ENCODE assay signal across 19 cellular contexts in genomic region chr6:46366190-46366900, GRCh38.
DNase-seq lines count a peak whose midpoint lies in the region; ATAC-seq and TF ChIP-seq lines count a peak whose summit lies in the region.
"Had no signal": no experiment of that assay in that cellular context is flagged by ENCODE, and none has a peak within 500 bp of the region (broad histone marks: within the 10 kb centered on the region; RNA-seq: fewer than 3 reads in every experiment).

No MANE protein-coding gene starts in this region.

- H3K4ac ChIP-seq in trophoblast cell (ENCODE audit: low read depth, low read length): no peak overlapping the region

- H2AK5ac ChIP-seq in trophoblast cell (ENCODE audit: low read length): no peak overlapping the region

- no peak overlapping the region for H3K9ac ChIP-seq in trophoblast cell (ENCODE audit: low read length)
- H3K9ac ChIP-seq: BLaER1 had no signal

- no peaks in the 10 kb centered on the region for H3K36me3 ChIP-seq in trophoblast cell (ENCODE audit: control insufficient read depth in 1 of 2, insufficient read depth in 2 of 2, low read length in 2 of 2)
- H3K36me3 ChIP-seq: BLaER1 had no signal

- H3K79me2 ChIP-seq in trophoblast cell (ENCODE audit: control insufficient read depth, insufficient read depth, low read length, poor library complexity): no peaks in the 10 kb centered on the region

- no peak overlapping the region for H3K4me3 ChIP-seq in trophoblast cell (ENCODE audit: low read depth, low read length)
- H3K4me3 ChIP-seq: BLaER1, GM23338 had no signal

- ATAC-seq in HG03442 (IDR thresholded peaks at IDR 0.05; ENCODE audit: unreplicated experiment) (no peak), foreskin keratinocyte (no peak)
- ATAC-seq: CD8-positive, alpha-beta T cell; GM23338; HCT116 had no signal

- WGBS in trophoblast cell (ENCODE audit: extremely low coverage, insufficient coverage, insufficient read length): no CpG with 5 or more reads among the region's 3 CpGs

- no peaks in the 10 kb centered on the region for H3K27me3 ChIP-seq in trophoblast cell (ENCODE audit: insufficient read depth, low read length)
- H3K27me3 ChIP-seq in foreskin keratinocyte: no peaks in the 10 kb centered on the region
- H3K27me3 ChIP-seq: BLaER1 had no signal

- DNase-seq in NCI-H510A treated with DMSO at 0.1 percent for 48 hours (lab: John Stamatoyannopoulos, UW) (peak; percentile 63), NCI-H510A (lab: John Stamatoyannopoulos, UW) (no peak), islet precursor cell (peak; percentile 65), trophoblast cell (peak; percentile 70 to 89), foreskin keratinocyte (no peak), SK-N-DZ (ENCODE audit: low spot score) (no peak)
- DNase-seq: CD4-positive, CD25-positive, alpha-beta regulatory T cell; CD8-positive, alpha-beta T cell; DMS 273 treated with DMSO at 0.1 percent for 48 hours; EL; GF-D8; H9; HFFc6 had no signal

- TF ChIP-seq CTCF in foreskin keratinocyte (conservative IDR thresholded peaks at IDR 0.05): no peak

- H3K14ac ChIP-seq in trophoblast cell (ENCODE audit: low read length): no peak overlapping the region

- no peak overlapping the region for H4K91ac ChIP-seq in trophoblast cell (ENCODE audit: low read depth, low read length)

- peak overlapping the region; percentile 67 for H3K27ac ChIP-seq in trophoblast cell (ENCODE audit: low read depth, low read length)
- no peak overlapping the region for H3K27ac ChIP-seq in foreskin keratinocyte
- H3K27ac ChIP-seq: 22Rv1, BLaER1, C4-2B had no signal

- H2BK5ac ChIP-seq in trophoblast cell (ENCODE audit: low read depth, low read length, poor library complexity): no peak overlapping the region

- no peak overlapping the region for H2BK120ac ChIP-seq in trophoblast cell (ENCODE audit: insufficient read depth, low read length, poor library complexity)

- no peaks in the 10 kb centered on the region for H3K79me1 ChIP-seq in trophoblast cell (ENCODE audit: low read length)

- H3K23ac ChIP-seq in trophoblast cell (ENCODE audit: low read length): no peak overlapping the region

- no peak overlapping the region for H2BK12ac ChIP-seq in trophoblast cell (ENCODE audit: low read length)

- peak overlapping the region; percentile 51 for H3K4me2 ChIP-seq in trophoblast cell (ENCODE audit: low read length)
- H3K4me2 ChIP-seq: BLaER1, GM23338 had no signal

- no peak overlapping the region for H3K18ac ChIP-seq in trophoblast cell (ENCODE audit: low read length)

- no peak overlapping the region for H2AFZ ChIP-seq in trophoblast cell (ENCODE audit: insufficient read depth, low read length, poor library complexity)
- H2AFZ ChIP-seq: GM23338 had no signal

- H3K4me1 ChIP-seq in trophoblast cell (ENCODE audit: control insufficient read depth in 1 of 2, insufficient read depth in 2 of 2, low read length in 2 of 2) (peaks cover 5 to 13% of the 10 kb centered on the region in 2 experiments), foreskin keratinocyte (no peaks in the 10 kb centered on the region)
- H3K4me1 ChIP-seq: BLaER1 had no signal

- no peak overlapping the region for H4K12ac ChIP-seq in trophoblast cell (ENCODE audit: low read depth, low read length)

- H4K8ac ChIP-seq in trophoblast cell (ENCODE audit: low read depth, low read length): no peak overlapping the region

- H3K9me3 ChIP-seq in trophoblast cell (ENCODE audit: insufficient read depth, low read depth, low read length): no peaks in the 10 kb centered on the region
- H3K9me3 ChIP-seq: BLaER1 had no signal

Comparison
In these comparisons a context has a peak if more than half of its experiments do, and no peak if none do; other contexts are left out.
1. DNase-seq: peak in NCI-H510A treated with DMSO at 0.1 percent for 48 hours (single experiment), islet precursor cell (single experiment) and trophoblast cell (2 of 2); none in NCI-H510A (single experiment), foreskin keratinocyte (0 of 2) and SK-N-DZ (single experiment).